ENCODE assay signal across 8 cellular contexts in the genomic region with DNA sequence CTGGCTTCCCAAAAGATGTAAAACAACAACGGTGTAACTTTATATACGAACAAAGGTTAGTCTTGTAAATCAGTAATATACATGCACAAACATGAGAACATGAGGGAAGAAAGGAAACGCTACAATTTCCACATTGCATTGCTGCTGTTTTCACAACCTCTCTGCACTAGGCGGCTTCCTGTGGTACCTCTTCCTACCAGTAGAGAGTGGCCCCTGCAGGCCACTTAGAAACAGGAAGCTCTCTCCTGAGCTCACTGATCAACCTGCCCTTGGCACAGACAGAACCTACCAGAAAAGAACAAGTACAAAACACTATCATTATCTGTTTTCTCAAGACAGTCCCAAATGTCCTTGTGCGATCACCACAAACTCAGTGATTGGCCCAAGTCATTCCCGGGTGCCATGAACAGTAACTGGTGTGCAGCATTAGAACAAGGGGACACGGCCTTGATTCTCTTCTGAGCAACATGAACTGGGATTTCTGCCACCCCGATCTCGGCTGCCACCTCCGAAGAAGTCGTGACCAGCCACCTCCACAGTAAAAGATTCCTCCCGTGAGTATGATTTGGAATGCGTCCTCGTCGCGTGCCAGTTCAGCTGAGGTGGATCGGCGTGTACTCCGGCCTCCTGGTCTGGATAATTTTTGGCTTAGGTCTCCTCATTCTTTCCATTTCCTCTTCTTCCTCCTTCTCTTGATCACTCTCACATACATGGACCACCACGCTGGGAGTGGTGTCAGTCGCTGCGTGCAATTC. TPM values are rescaled to one million over a fixed set of nuclear protein-coding genes. Genes with fewer than 3 reads are reported as not detected.
DNase-seq lines count a peak whose midpoint lies in the region; ATAC-seq and TF ChIP-seq lines count a peak whose summit lies in the region.

No MANE protein-coding gene starts in this region.

- H3K27ac Mint-ChIP-seq in CD4-positive, alpha-beta T cell = no peak overlapping the region
- peak overlapping the region; percentile 50 for H3K27ac Mint-ChIP-seq in activated T-helper 1 cell treated with anti-CD3 and anti-CD28 coated beads, Interleukin-12 subunit alpha, Interleukin-12 subunit beta, Interleukin-2, Interleukin-4 antibody, amounts not matched to agents 30 ng/mL and 10 ng/mL and 1 ng/mL, durations not matched to agents 14 hours and 24 hours and 36 hours

- no peak for TF ChIP-seq CTCF in CD4-positive, alpha-beta T cell (IDR thresholded peaks at IDR 0.05)
- TF ChIP-seq CTCF in RWPE1 (conservative IDR thresholded peaks at IDR 0.05; ENCODE audit: low read depth) = no peak

- peaks cover 13% of the 10 kb centered on the region for H3K36me3 Mint-ChIP-seq in CD4-positive, alpha-beta T cell (ENCODE audit: low read depth)
- no peaks in the 10 kb centered on the region for H3K36me3 Mint-ChIP-seq in activated T-helper 1 cell treated with anti-CD3 and anti-CD28 coated beads, Interleukin-12 subunit alpha, Interleukin-12 subunit beta, Interleukin-2, Interleukin-4 antibody, amounts not matched to agents 30 ng/mL and 10 ng/mL and 1 ng/mL, durations not matched to agents 14 hours and 24 hours and 36 hours (ENCODE audit: low read depth)

- POLR2A ChIA-PET in CD4-positive, alpha-beta T cell (lab: Charles Lee) = no interaction called here
- POLR2A ChIA-PET in RWPE1 (lab: Yijun Ruan, JAX; ENCODE audit: low non-redundant PET) = no interaction called here

- intact Hi-C loops in CD4-positive, alpha-beta T cell (cut with DNase I, micrococcal nuclease) = no loop called here
- intact Hi-C loops in activated T-helper 1 cell treated with anti-CD3 and anti-CD28 coated beads, Interleukin-12 subunit alpha, Interleukin-12 subunit beta, Interleukin-2, Interleukin-4 antibody, amounts not matched to agents 30 ng/mL and 10 ng/mL and 1 ng/mL, durations not matched to agents 14 hours and 24 hours and 36 hours (cut with micrococcal nuclease) = loop anchor here (1.0 to 2.0 kb wide), 2 partner anchors 9 to 35 kb away; no protein-coding TSS in a partner anchor
- intact Hi-C loops in sciatic nerve (cut with DNase I) = no loop called here

- CTCF ChIA-PET in CD4-positive, alpha-beta T cell (lab: Charles Lee) = no interaction called here
- CTCF ChIA-PET in RWPE1 (lab: Yijun Ruan, JAX) = interaction anchor here (1.0 to 1.2 kb wide), 2 partner anchors 8 to 113 kb away, joined by 3 to 4 read pairs; no protein-coding TSS in a partner anchor

- H3K9me3 Mint-ChIP-seq in CD4-positive, alpha-beta T cell = no peaks in the 10 kb centered on the region
- H3K9me3 Mint-ChIP-seq in activated T-helper 1 cell treated with anti-CD3 and anti-CD28 coated beads, Interleukin-12 subunit alpha, Interleukin-12 subunit beta, Interleukin-2, Interleukin-4 antibody, amounts not matched to agents 30 ng/mL and 10 ng/mL and 1 ng/mL, durations not matched to agents 14 hours and 24 hours and 36 hours = no peaks in the 10 kb centered on the region

- peak; percentile 65 for ATAC-seq in CD4-positive, alpha-beta T cell (ENCODE audit: poor library complexity)
- ATAC-seq in HG03135 (IDR thresholded peaks at IDR 0.05; ENCODE audit: unreplicated experiment) = peak; percentile 54
- peak; percentile 35 for ATAC-seq in left lobe of liver
- ATAC-seq in sciatic nerve = no peak

- no peak overlapping the region for H3K4me3 Mint-ChIP-seq in CD4-positive, alpha-beta T cell
- no peak overlapping the region for H3K4me3 Mint-ChIP-seq in activated T-helper 1 cell treated with anti-CD3 and anti-CD28 coated beads, Interleukin-12 subunit alpha, Interleukin-12 subunit beta, Interleukin-2, Interleukin-4 antibody, amounts not matched to agents 30 ng/mL and 10 ng/mL and 1 ng/mL, durations not matched to agents 14 hours and 24 hours and 36 hours

- no peak for DNase-seq in CD4-positive, alpha-beta T cell
- DNase-seq in activated T-helper 1 cell treated with anti-CD3 and anti-CD28 coated beads, Interleukin-12 subunit alpha, Interleukin-12 subunit beta, Interleukin-2, Interleukin-4 antibody, amounts not matched to agents 30 ng/mL and 10 ng/mL and 1 ng/mL, durations not matched to agents 14 hours and 24 hours and 36 hours (ENCODE audit: low spot score) = peak; percentile 7
- no peak for DNase-seq in left lobe of liver (ENCODE audit: low spot score)
- DNase-seq in T1000 (lab: John Stamatoyannopoulos, UW) = no peak
- no peak for DNase-seq in middle frontal gyrus (ENCODE audit: extremely low spot score, low spot score)
- no peak for DNase-seq in RWPE1 (ENCODE audit: low spot score)
- no peak for DNase-seq in sciatic nerve (ENCODE audit: low spot score)

- H3K9me3 ChIP-seq in CD4-positive, alpha-beta T cell (ENCODE audit: control insufficient read depth, low read length) = no peaks in the 10 kb centered on the region

- no peaks in the 10 kb centered on the region for H3K27me3 ChIP-seq in CD4-positive, alpha-beta T cell (ENCODE audit: control insufficient read depth, insufficient read depth, low read length)

- peaks cover 9% of the 10 kb centered on the region for H3K4me1 Mint-ChIP-seq in CD4-positive, alpha-beta T cell (ENCODE audit: low read depth)
- H3K4me1 Mint-ChIP-seq in activated T-helper 1 cell treated with anti-CD3 and anti-CD28 coated beads, Interleukin-12 subunit alpha, Interleukin-12 subunit beta, Interleukin-2, Interleukin-4 antibody, amounts not matched to agents 30 ng/mL and 10 ng/mL and 1 ng/mL, durations not matched to agents 14 hours and 24 hours and 36 hours (ENCODE audit: low read depth) = peaks cover 25% of the 10 kb centered on the region

- no peaks in the 10 kb centered on the region for H3K27me3 Mint-ChIP-seq in CD4-positive, alpha-beta T cell
- peaks cover 2% of the 10 kb centered on the region for H3K27me3 Mint-ChIP-seq in activated T-helper 1 cell treated with anti-CD3 and anti-CD28 coated beads, Interleukin-12 subunit alpha, Interleukin-12 subunit beta, Interleukin-2, Interleukin-4 antibody, amounts not matched to agents 30 ng/mL and 10 ng/mL and 1 ng/mL, durations not matched to agents 14 hours and 24 hours and 36 hours (ENCODE audit: insufficient read depth)

- no peak overlapping the region for H3K27ac ChIP-seq in CD4-positive, alpha-beta T cell (ENCODE audit: low read depth, low read length)
- H3K27ac ChIP-seq in RWPE1 = no peak overlapping the region

RNA-seq across cellular contexts. Expression of a gene that starts 5.7 kb away (rescaled TPM):
- not detected for total RNA-seq in CD4-positive, alpha-beta T cell
- total RNA-seq in activated T-helper 1 cell treated with anti-CD3 and anti-CD28 coated beads, Interleukin-12 subunit alpha, Interleukin-12 subunit beta, Interleukin-2, Interleukin-4 antibody, amounts not matched to agents 30 ng/mL and 10 ng/mL and 1 ng/mL, durations not matched to agents 14 hours and 24 hours and 36 hours = 0.41 and 0.51 TPM in 2 replicates
- total RNA-seq in left lobe of liver = 2.0 TPM
- total RNA-seq in sciatic nerve = 2.5 TPM
